In genomic region chr7:26153823-26154783, GRCh38 we compare ENCODE assay signal across 2 cellular contexts.
TF ChIP-seq lines count a peak whose summit lies in the region.

No MANE protein-coding gene starts in this region.

TF ChIP-seq in SK-N-SH, 30 proteins besides CTCF, POLR2A, EP300 and RAD21 (continued from another document):
- TF ChIP-seq ZBTB33 (IDR thresholded peaks at IDR 0.05; ENCODE audit: borderline replicate concordance, low read depth) (no peak), RXRA (IDR thresholded peaks at IDR 0.05; ENCODE audit: borderline replicate concordance, low read depth) (no peak), FOSL2 (IDR thresholded peaks at IDR 0.05; ENCODE audit: borderline replicate concordance, low read depth) (peak; percentile 32; the same call in 1 of the 2 replicates), TCF12 (IDR thresholded peaks at IDR 0.05) (no peak), EZH2phosphoT487 (IDR thresholded peaks at IDR 0.05; ENCODE audit: borderline replicate concordance, low read depth) (no peak), ELF1 (IDR thresholded peaks at IDR 0.05) (no peak), NFIC (IDR thresholded peaks at IDR 0.05; ENCODE audit: borderline replicate concordance) (no peak), MXI1 (IDR thresholded peaks at IDR 0.05; ENCODE audit: low read depth, low read length) (no peak), CHD2 (IDR thresholded peaks at IDR 0.05; ENCODE audit: low read length, partially characterized antibody) (no peak), USF2 (IDR thresholded peaks at IDR 0.05; ENCODE audit: borderline replicate concordance, low read depth, low read length) (no peak), MEF2A (IDR thresholded peaks at IDR 0.05; ENCODE audit: borderline replicate concordance, low read depth) (no peak)

TF ChIP-seq in SK-N-SH treated with all-trans-retinoic acid at 6 μM for 48 hours, 23 proteins besides CTCF, POLR2A, EP300 and RAD21 (continued from another document):
- no peak for TF ChIP-seq TSHZ2 (CRISPR knock-in tag; IDR thresholded peaks at IDR 0.05)
TF ChIP-seq in SK-N-SH treated with all-trans-retinoic acid at 6 μM for 48 hours: peak in this region for 0.
